9 cellular contexts compared by ENCODE assay signal in genomic region chr19:40501599-40501998, GRCh38. TPM values are rescaled to one million over a fixed set of nuclear protein-coding genes. Genes with fewer than 3 reads are reported as not detected.
"Had no signal": no experiment of that assay in that cellular context is flagged by ENCODE, and none has a peak within 500 bp of the region (broad histone marks: within the 10 kb centered on the region; RNA-seq: fewer than 3 reads in every experiment).

No MANE protein-coding gene starts in this region.

- H3K9ac ChIP-seq: GM23248 had no signal

- DNase-seq: GM23248, GOT3, H7, KG1 had no signal

- H3K9me3 ChIP-seq: HAP-1 had no signal

- H3K4me1 ChIP-seq: HAP-1 had no signal

- H3K4me3 ChIP-seq: GM23248, HAP-1 had no signal

- H2AFZ ChIP-seq: GM23248 had no signal

- H3K36me3 ChIP-seq: HAP-1 had no signal

- H3K27ac ChIP-seq: GM23248, HL-60 had no signal

- ATAC-seq: HCT116, HepG2 had no signal

RNA-seq across cellular contexts. Expression of gene SPTBN4, which starts 34.8 kb away (rescaled TPM):
- polyA plus RNA-seq: IgD-negative memory B cell had no signal
